8 cellular contexts compared by ENCODE assay signal in genomic region chr2:170973225-170973491, GRCh38. TPM values are rescaled to one million over a fixed set of nuclear protein-coding genes. Genes with fewer than 3 reads are reported as not detected.
DNase-seq lines count a peak whose midpoint lies in the region; ATAC-seq and TF ChIP-seq lines count a peak whose summit lies in the region.

No MANE protein-coding gene starts in this region.

- H3K36me3 ChIP-seq in heart right ventricle (peaks cover 0 to 4% (median 0%) of the 10 kb centered on the region in 9 donors), ascending aorta (no peaks in the 10 kb centered on the region), upper lobe of left lung (no peaks in the 10 kb centered on the region)

- H3K27me3 Mint-ChIP-seq in memory B cell = no peaks in the 10 kb centered on the region

- DNase-seq in heart right ventricle = no peak
- no peak for DNase-seq in left ventricle myocardium superior
- no peak for DNase-seq in ascending aorta (ENCODE audit: low spot score in 2 of 2)
- no peak for DNase-seq in memory B cell (ENCODE audit: low spot score in 2 of 2)
- DNase-seq in upper lobe of left lung = no peak
- DNase-seq in KG1 (lab: John Stamatoyannopoulos, UW) = no peak
- no peak for DNase-seq in AG08396 (ENCODE audit: low spot score)

- H3K4me3 Mint-ChIP-seq in memory B cell = peak overlapping the region; percentile 88

- H3K4me1 Mint-ChIP-seq in memory B cell = peaks cover 4% of the 10 kb centered on the region

- no peaks in the 10 kb centered on the region for H3K9me3 Mint-ChIP-seq in memory B cell

- no peak for TF ChIP-seq EP300 in upper lobe of left lung (IDR thresholded peaks at IDR 0.05)

- H3K9me3 ChIP-seq in heart right ventricle (no peaks in the 10 kb centered on the region), ascending aorta (no peaks in the 10 kb centered on the region), upper lobe of left lung (no peaks in the 10 kb centered on the region)

- intact Hi-C loops in heart right ventricle (cut with DNase I) = loop anchor here (1.0 to 10.0 kb wide), 11 partner anchors 114 to 449 kb away; partner anchors contain the start of gene TLK1 (in 5 of the 10)
- intact Hi-C loops in left ventricle myocardium superior (cut with micrococcal nuclease) = loop anchor here (5.0 kb wide), 1 partner anchor 444 kb away; no protein-coding TSS in a partner anchor
- intact Hi-C loops in ascending aorta (cut with DNase I) = loop anchor here (1.0 to 5.0 kb wide), 7 partner anchors 44 to 714 kb away; partner anchors contain the start of genes CYBRD1, DCAF17, DYNC1I2 and GORASP2

- WGBS in heart right ventricle, 2 donors = 8 to 13% methylated on average over 12 of the region's 12 CpGs
- 5 to 11% methylated on average over 12 of the region's 12 CpGs for WGBS in upper lobe of left lung, 2 donors

- no peak for TF ChIP-seq POLR2A in upper lobe of left lung (IDR thresholded peaks at IDR 0.05)

- no peaks in the 10 kb centered on the region for H3K27me3 ChIP-seq in heart right ventricle
- H3K27me3 ChIP-seq in ascending aorta = no peaks in the 10 kb centered on the region
- no peaks in the 10 kb centered on the region for H3K27me3 ChIP-seq in upper lobe of left lung

- H3K27ac Mint-ChIP-seq in memory B cell = peak overlapping the region; percentile 49

- ATAC-seq in heart right ventricle = no peak
- no peak for ATAC-seq in left ventricle myocardium superior
- ATAC-seq in memory B cell (ENCODE audit: low read depth) = no peak
- ATAC-seq in upper lobe of left lung (ENCODE audit: low FRiP score in 2 of 2) = no peak
- no peak for ATAC-seq in GM18517 (IDR thresholded peaks at IDR 0.05; ENCODE audit: unreplicated experiment)

- no peaks in the 10 kb centered on the region for H3K36me3 Mint-ChIP-seq in memory B cell

- H3K4me3 ChIP-seq in heart right ventricle (peak overlapping the region in 9 of 10 donors; percentile 67 to 93 (median 72)), ascending aorta (peak overlapping the region; percentile 77 to 92), upper lobe of left lung (peak overlapping the region in 3 of 4 donors; percentile 57 to 74 (median 64))

- H3K4me1 ChIP-seq in heart right ventricle (peaks cover 0 to 14% (median 10%) of the 10 kb centered on the region in 9 donors), ascending aorta (peaks cover 0 to 7% of the 10 kb centered on the region in 2 donors), upper lobe of left lung (peaks cover 5 to 17% (median 12%) of the 10 kb centered on the region in 4 donors)

- peak overlapping the region in 5 of 10 donors; percentile 75 to 92 (median 82) for H3K27ac ChIP-seq in heart right ventricle
- no peak overlapping the region for H3K27ac ChIP-seq in ascending aorta
- H3K27ac ChIP-seq in upper lobe of left lung = peak overlapping the region in 1 of 4 donors; percentile 82

- no peak for TF ChIP-seq CTCF in heart right ventricle (IDR thresholded peaks at IDR 0.05)
- no peak for TF ChIP-seq CTCF in ascending aorta (IDR thresholded peaks at IDR 0.05)
- no peak for TF ChIP-seq CTCF in upper lobe of left lung (IDR thresholded peaks at IDR 0.05)

RNA-seq across cellular contexts. Expression of gene GORASP2, which starts 44.1 kb away (rescaled TPM):
- total RNA-seq in heart right ventricle (10 to 100 TPM; 54.2 to 74.1 (median 62.1) TPM), left ventricle myocardium superior (59.0 TPM), ascending aorta (21.5 TPM), upper lobe of left lung (10 to 100 TPM; 14.7 to 80.7 (median 59.5) TPM)
- 10 to 100 TPM; 15.4 to 56.2 TPM for polyA plus RNA-seq in heart right ventricle
